Comparison of ENCODE assay signal across 9 cellular contexts in genomic region chr13:66995366-66995663, GRCh38.
DNase-seq lines count a peak whose midpoint lies in the region; ATAC-seq and TF ChIP-seq lines count a peak whose summit lies in the region.
"Had no signal": no experiment of that assay in that cellular context is flagged by ENCODE, and none has a peak within 500 bp of the region (broad histone marks: within the 10 kb centered on the region; RNA-seq: fewer than 3 reads in every experiment).

No MANE protein-coding gene starts in this region.

- H3K27me3 ChIP-seq in vagina = no peaks in the 10 kb centered on the region

- ATAC-seq in GM19372 (IDR thresholded peaks at IDR 0.05; ENCODE audit: low read depth, unreplicated experiment) (peak; percentile 57), HG02852 (IDR thresholded peaks at IDR 0.05; ENCODE audit: unreplicated experiment) (peak; percentile 82)
- peak; percentile 68 to 74 for ATAC-seq in stimulated activated naive B cell treated with anti-CD40 and anti-IgM and Interleukin-4, amounts not matched to agents 10 μg/mL and 1 μg/mL and 100 μg/mL, for 72 hours (replicated peaks)

- DNase-seq in Jurkat, Clone E6-1 (ENCODE audit: low read depth, low spot score) = peak; percentile 28
- DNase-seq in stimulated activated naive B cell treated with anti-CD40 and anti-IgM and Interleukin-4, amounts not matched to agents 10 μg/mL and 1 μg/mL and 100 μg/mL, for 72 hours = no peak
- DNase-seq in NCI-H510A treated with DMSO at 0.1 percent for 48 hours (lab: John Stamatoyannopoulos, UW) = no peak
- no peak for DNase-seq in DMS 273 treated with DMSO at 0.1 percent for 48 hours (lab: John Stamatoyannopoulos, UW)
- DNase-seq in vagina (ENCODE audit: extremely low spot score in 2 of 2) = no peak
- DNase-seq: activated effector memory CD4-positive, alpha-beta T cell treated with Interleukin-2 at 50 U/mL for 16 hours; NCI-H748 treated with DMSO at 0.1 percent for 48 hours had no signal

- H3K27ac Mint-ChIP-seq in stimulated activated naive B cell treated with anti-CD40 and anti-IgM and Interleukin-4, amounts not matched to agents 10 μg/mL and 1 μg/mL and 100 μg/mL, for 72 hours = peak overlapping the region; percentile 80

- H3K4me3 Mint-ChIP-seq in stimulated activated naive B cell treated with anti-CD40 and anti-IgM and Interleukin-4, amounts not matched to agents 10 μg/mL and 1 μg/mL and 100 μg/mL, for 72 hours = peak overlapping the region; percentile 62 to 77

- H3K4me1 ChIP-seq in vagina = no peaks in the 10 kb centered on the region

- no peaks in the 10 kb centered on the region for H3K27me3 Mint-ChIP-seq in stimulated activated naive B cell treated with anti-CD40 and anti-IgM and Interleukin-4, amounts not matched to agents 10 μg/mL and 1 μg/mL and 100 μg/mL, for 72 hours

- no peaks in the 10 kb centered on the region for H3K9me3 ChIP-seq in vagina

- no peak for TF ChIP-seq POLR2A in vagina (IDR thresholded peaks at IDR 0.05)

- no peak overlapping the region for H3K27ac ChIP-seq in vagina

- H3K4me3 ChIP-seq in Jurkat, Clone E6-1 (ENCODE audit: low read length) = no peak overlapping the region
- H3K4me3 ChIP-seq in vagina = no peak overlapping the region

- intact Hi-C loops in vagina (cut with DNase I) = no loop called here

- TF ChIP-seq CTCF in vagina (IDR thresholded peaks at IDR 0.05) = no peak

- no peaks in the 10 kb centered on the region for H3K36me3 ChIP-seq in vagina

- H3K9me3 Mint-ChIP-seq in stimulated activated naive B cell treated with anti-CD40 and anti-IgM and Interleukin-4, amounts not matched to agents 10 μg/mL and 1 μg/mL and 100 μg/mL, for 72 hours = peaks cover 0 to 2% of the 10 kb centered on the region in 2 donors

- H3K36me3 Mint-ChIP-seq in stimulated activated naive B cell treated with anti-CD40 and anti-IgM and Interleukin-4, amounts not matched to agents 10 μg/mL and 1 μg/mL and 100 μg/mL, for 72 hours = peaks cover 3 to 4% of the 10 kb centered on the region in 2 donors

- H3K4me1 Mint-ChIP-seq in stimulated activated naive B cell treated with anti-CD40 and anti-IgM and Interleukin-4, amounts not matched to agents 10 μg/mL and 1 μg/mL and 100 μg/mL, for 72 hours = peaks cover 21 to 45% of the 10 kb centered on the region in 2 donors
